In the genomic region with DNA sequence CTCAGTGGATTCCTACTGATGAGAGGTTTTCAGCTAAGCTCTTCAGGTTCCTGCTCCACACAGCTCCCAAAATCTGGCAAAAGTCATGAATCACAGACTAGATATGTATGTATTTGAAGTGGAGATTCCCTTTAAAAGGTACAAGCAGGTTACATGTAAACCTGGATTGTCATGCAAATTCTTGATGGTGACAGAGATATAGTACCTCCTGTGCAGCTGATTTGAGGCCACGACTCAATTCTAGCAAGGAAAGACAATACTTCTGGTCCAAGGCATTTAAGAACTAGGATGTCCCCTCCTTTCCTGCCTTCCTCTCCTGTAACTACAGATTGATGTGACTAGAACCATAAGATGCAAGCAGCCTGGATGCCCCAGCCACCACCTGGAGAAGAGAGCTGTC, we compare ENCODE assay signal across 18 cellular contexts. TPM values are rescaled to one million over a fixed set of nuclear protein-coding genes. Genes with fewer than 3 reads are reported as not detected.
DNase-seq lines count a peak whose midpoint lies in the region; ATAC-seq, FAIRE-seq and TF ChIP-seq lines count a peak whose summit lies in the region.
"Had no signal": no experiment of that assay in that cellular context is flagged by ENCODE, and none has a peak within 500 bp of the region (broad histone marks: within the 10 kb centered on the region; RNA-seq: fewer than 3 reads in every experiment).

No MANE protein-coding gene starts in this region.

- TF ChIP-seq EP300 in HepG2 (IDR thresholded peaks at IDR 0.05; ENCODE audit: low read depth in 2 of 2, low read length in 2 of 2) (no peak), HepG2 (CRISPR knock-in tag; IDR thresholded peaks at IDR 0.05; ENCODE audit: borderline replicate concordance) (no peak)

- TF ChIP-seq CTCF in activated B cell treated with CpG ODN at 0.5 μM for 24 hours (IDR thresholded peaks at IDR 0.05) (no peak), HepG2 (CRISPR knock-in tag; IDR thresholded peaks at IDR 0.05) (no peak), gastrocnemius medialis (IDR thresholded peaks at IDR 0.05 in 4 of 5, conservative IDR thresholded peaks at IDR 0.05 in 1 of 5) (no peak)

- H3K27ac Mint-ChIP-seq in activated naive CD4-positive, alpha-beta T cell treated with anti-CD3 and anti-CD28 coated beads, Interleukin-2, amount 50 U/mL, for 24 hours: peak overlapping the region; percentile 66
- peak overlapping the region; percentile 46 for H3K27ac Mint-ChIP-seq in activated B cell treated with CpG ODN at 0.5 μM for 24 hours
- H3K27ac Mint-ChIP-seq: CD4-positive, alpha-beta T cell; HFFc6 had no signal

- in situ Hi-C loops in HepG2 (cut with HindIII; ENCODE audit: extremely low pct_ligation_motif_present, low pct_unique_long_range_greater_than_20kb): no loop called here
- in situ Hi-C loops in gastrocnemius medialis (cut with MboI; ENCODE audit: low sequenced_read_pairs in 4 of 4): loop anchor here in 1 of 4 donors (25.0 kb wide), 1 partner anchor 178 kb away; a partner anchor contains a TSS

- intact Hi-C loops in activated B cell treated with CpG ODN at 0.5 μM for 24 hours (cut with micrococcal nuclease) (no loop called here), HepG2 (cut with micrococcal nuclease; ENCODE audit: unreplicated experiment) (no loop called here), gastrocnemius medialis (cut with DNase I; ENCODE audit: low total_unique reads) (no loop called here)

- DNase-seq in activated naive CD4-positive, alpha-beta T cell treated with anti-CD3 and anti-CD28 coated beads, Interleukin-2, amount 50 U/mL, for 16 hours: no peak
- DNase-seq in activated B cell treated with CpG ODN at 0.5 μM for 24 hours: no peak
- no peak for DNase-seq in HepG2 (ENCODE audit: low spot score)
- no peak for DNase-seq in hepatic stellate cell (ENCODE audit: low spot score)
- no peak for DNase-seq in gastrocnemius medialis
- DNase-seq: BE2C; CD4-positive, alpha-beta T cell; DMS53; HFFc6; NCI-H1436; NCI-H1930; NCI-H446; RPMI8226; SHP77 treated with DMSO at 0.1 percent for 48 hours; SK-N-SH had no signal

- no peaks in the 10 kb centered on the region for H3K79me2 ChIP-seq in HepG2 (ENCODE audit: insufficient read depth, low read length)

- H3K27me3 ChIP-seq in HepG2 (ENCODE audit: control insufficient read depth in 1 of 2, insufficient read depth in 2 of 2, low read length in 2 of 2) (no peaks in the 10 kb centered on the region; a peak in 1 of 5 replicates), gastrocnemius medialis (no peaks in the 10 kb centered on the region)
- H3K27me3 ChIP-seq: BE2C had no signal

- peaks cover 5% of the 10 kb centered on the region for H3K4me1 Mint-ChIP-seq in activated naive CD4-positive, alpha-beta T cell treated with anti-CD3 and anti-CD28 coated beads, Interleukin-2, amount 50 U/mL, for 24 hours
- no peaks in the 10 kb centered on the region for H3K4me1 Mint-ChIP-seq in activated B cell treated with CpG ODN at 0.5 μM for 24 hours

- H3K9me3 Mint-ChIP-seq in activated naive CD4-positive, alpha-beta T cell treated with anti-CD3 and anti-CD28 coated beads, Interleukin-2, amount 50 U/mL, for 24 hours: no peaks in the 10 kb centered on the region
- no peaks in the 10 kb centered on the region for H3K9me3 Mint-ChIP-seq in activated B cell treated with CpG ODN at 0.5 μM for 24 hours
- H3K9me3 Mint-ChIP-seq: CD4-positive, alpha-beta T cell; HFFc6 had no signal

- H4K20me1 ChIP-seq in HepG2 (ENCODE audit: insufficient read depth, low read length): no peaks in the 10 kb centered on the region

- H3K36me3 Mint-ChIP-seq in activated naive CD4-positive, alpha-beta T cell treated with anti-CD3 and anti-CD28 coated beads, Interleukin-2, amount 50 U/mL, for 24 hours: peaks cover 3% of the 10 kb centered on the region
- H3K36me3 Mint-ChIP-seq in activated B cell treated with CpG ODN at 0.5 μM for 24 hours (ENCODE audit: low read depth): peaks cover 7% of the 10 kb centered on the region

- no peak for ATAC-seq in activated B cell treated with CpG ODN at 0.5 μM for 24 hours (ENCODE audit: low read depth)
- ATAC-seq in HepG2: peak; percentile 30
- no peak for ATAC-seq in GM19023 (IDR thresholded peaks at IDR 0.05; ENCODE audit: unreplicated experiment)
- no peak for ATAC-seq in gastrocnemius medialis

- H3K27ac ChIP-seq in HepG2 (ENCODE audit: extremely low read length, insufficient read depth, low read length) (no peak overlapping the region), gastrocnemius medialis (no peak overlapping the region)

- BruUV-seq in HepG2 (replicated peaks; lab: Mats Ljungman, UMichigan): no TSS peak

- no peak for TF ChIP-seq POLR2A in HepG2 (IDR thresholded peaks at IDR 0.05; ENCODE audit: insufficient read depth in 1 of 2, low read depth in 2 of 2, low read length in 2 of 2)
- no peak for TF ChIP-seq POLR2A in gastrocnemius medialis (IDR thresholded peaks at IDR 0.05)

- POLR2A ChIA-PET in activated B cell treated with CpG ODN at 0.5 μM for 24 hours (lab: Charles Lee) (interaction anchor here (0.6 to 0.7 kb wide), 2 partner anchors 73 to 427 kb away, joined by 3 read pairs; no protein-coding TSS in a partner anchor), HepG2 (lab: Yijun Ruan, JAX) (interaction anchor here (0.9 to 1.4 kb wide), 2 partner anchors 10 to 450 kb away, joined by 4 to 13 read pairs; a partner anchor contains a TSS)

- CTCF ChIA-PET in activated B cell treated with CpG ODN at 0.5 μM for 24 hours (lab: Charles Lee): no interaction called here
- CTCF ChIA-PET in HepG2 (lab: Yijun Ruan, JAX; ENCODE audit: low intra/inter-chr PET ratio, low total read pairs): no interaction called here

- TF ChIP-seq RAD21 in HepG2 (CRISPR knock-in tag; IDR thresholded peaks at IDR 0.05): no peak

- H3K9ac ChIP-seq in HepG2 (ENCODE audit: insufficient read depth, low read depth, low read length): no peak overlapping the region
- H3K9ac ChIP-seq: SK-N-SH had no signal

- H3K9me3 ChIP-seq in HepG2 (ENCODE audit: low read length): no peaks in the 10 kb centered on the region
- no peaks in the 10 kb centered on the region for H3K9me3 ChIP-seq in gastrocnemius medialis
- H3K9me3 ChIP-seq: BE2C, SK-N-SH had no signal

- H3K4me2 ChIP-seq in HepG2 (ENCODE audit: low read depth, low read length): no peak overlapping the region
- H3K4me2 ChIP-seq: SK-N-SH had no signal

- peaks cover 9% of the 10 kb centered on the region; the same call in 1 of the 2 replicates for H3K4me1 ChIP-seq in HepG2 (ENCODE audit: insufficient read depth, low read length)
- no peaks in the 10 kb centered on the region for H3K4me1 ChIP-seq in gastrocnemius medialis
- H3K4me1 ChIP-seq: BE2C had no signal

- 79% methylated on average over 1 of the region's 1 CpG for WGBS in HepG2 (ENCODE audit: low lambda C conversion rate)

- H3K4me3 ChIP-seq in HepG2 (replicated peaks in 1 of 3; ENCODE audit: insufficient read depth in 1 of 3, low read depth in 2 of 3, low read length in 3 of 3) (no peak overlapping the region), gastrocnemius medialis (no peak overlapping the region)

- no peak for FAIRE-seq in HepG2 (lab: Jason Lieb, UNC)
- FAIRE-seq: H54 had no signal

- no peak overlapping the region for H3K4me3 Mint-ChIP-seq in activated naive CD4-positive, alpha-beta T cell treated with anti-CD3 and anti-CD28 coated beads, Interleukin-2, amount 50 U/mL, for 24 hours
- H3K4me3 Mint-ChIP-seq in activated B cell treated with CpG ODN at 0.5 μM for 24 hours: no peak overlapping the region
- H3K4me3 Mint-ChIP-seq: CD4-positive, alpha-beta T cell; HFFc6 had no signal

- H2AFZ ChIP-seq in HepG2 (ENCODE audit: low read length): no peak overlapping the region

- H3K36me3 ChIP-seq in HepG2 (replicated peaks in 1 of 2; ENCODE audit: control insufficient read depth in 1 of 2, insufficient read depth in 2 of 2, low read length in 2 of 2) (peaks cover 0 to 1% of the 10 kb centered on the region in 2 experiments; a peak in 2 of 5 replicates), gastrocnemius medialis (no peaks in the 10 kb centered on the region)
- H3K36me3 ChIP-seq: BE2C had no signal

- H3K27me3 Mint-ChIP-seq in activated naive CD4-positive, alpha-beta T cell treated with anti-CD3 and anti-CD28 coated beads, Interleukin-2, amount 50 U/mL, for 24 hours: no peaks in the 10 kb centered on the region
- H3K27me3 Mint-ChIP-seq in activated B cell treated with CpG ODN at 0.5 μM for 24 hours: no peaks in the 10 kb centered on the region
- H3K27me3 Mint-ChIP-seq: CD4-positive, alpha-beta T cell had no signal

RNA-seq across cellular contexts. Expression of a gene that starts 55.0 kb away (rescaled TPM):
- total RNA-seq in activated B cell treated with CpG ODN at 0.5 μM for 24 hours (60.7 and 69.7 TPM in 2 replicates), HepG2 (2016; rRNA removed; fragmentation: Illumina TruSeq; extraction: Trizol) (97.3 and 103 TPM in 2 replicates), gastrocnemius medialis (10 to 100 TPM; 53.9 to 67.0 (median 56.3) TPM)
- total RNA-seq in HepG2 (2016; cell fraction: cytosol; rRNA removed; fragmentation: Illumina TruSeq; extraction: Trizol; ENCODE audit: low read depth): 22.0 and 22.8 TPM in 2 replicates
- total RNA-seq in HepG2 (2016; cell fraction: insoluble cytoplasmic fraction; rRNA removed; fragmentation: Illumina TruSeq; extraction: Trizol): 82.8 and 104 TPM in 2 replicates
- total RNA-seq in HepG2 (2016; cell fraction: membrane; rRNA removed; fragmentation: Illumina TruSeq; extraction: Trizol): 51.0 and 56.4 TPM in 2 replicates
- 78.9 and 79.4 TPM in 2 replicates for total RNA-seq in HepG2 (2016; cell fraction: nucleus; rRNA removed; fragmentation: Illumina TruSeq; extraction: Trizol)
- polyA plus RNA-seq in HepG2 (2011; rRNA removed): 190 and 239 TPM in 2 replicates
- 210 and 213 TPM in 2 replicates for polyA plus RNA-seq in HepG2 (2011; cell fraction: cytosol; rRNA removed)
- 82.9 and 100 TPM in 2 replicates for polyA plus RNA-seq in HepG2 (2011; cell fraction: nucleus; rRNA removed)
- 89.3 and 114 TPM in 2 replicates for polyA plus RNA-seq in HepG2 (2012)
- 27.3 and 29.3 TPM in 2 replicates for polyA plus RNA-seq in HepG2 (2016; cell fraction: cytosol; fragmentation: Illumina TruSeq; extraction: Trizol; ENCODE audit: low read depth)
- 157 and 193 TPM in 2 replicates for polyA plus RNA-seq in HepG2 (2016; cell fraction: insoluble cytoplasmic fraction; fragmentation: Illumina TruSeq; extraction: Trizol; ENCODE audit: low read depth)
- polyA plus RNA-seq in HepG2 (2016; cell fraction: membrane; fragmentation: Illumina TruSeq; extraction: Trizol; ENCODE audit: low read depth): 52.8 and 61.7 TPM in 2 replicates
- 107 and 115 TPM in 2 replicates for polyA plus RNA-seq in HepG2 (2016; cell fraction: nucleus; fragmentation: Illumina TruSeq; extraction: Trizol; ENCODE audit: insufficient read depth, low read depth)
- polyA minus RNA-seq in HepG2 (2011; rRNA and poly(A)+ RNA removed; ENCODE audit: low replicate concordance): 108 and 236 TPM in 2 replicates
- 74.6 and 85.1 TPM in 2 replicates for polyA minus RNA-seq in HepG2 (2011; cell fraction: cytosol; rRNA and poly(A)+ RNA removed)
- 157 and 204 TPM in 2 replicates for polyA minus RNA-seq in HepG2 (2011; cell fraction: nucleus; rRNA and poly(A)+ RNA removed)
